Comparison of ENCODE assay signal across 2 cellular contexts in genomic region chr2:191402966-191403565, GRCh38.
TF ChIP-seq lines count a peak whose summit lies in the region.

No MANE protein-coding gene starts in this region.

TF ChIP-seq in A549, 52 proteins besides CTCF, POLR2A, EP300 and RAD21:
- no peak for TF ChIP-seq POLR2AphosphoS2 (conservative IDR thresholded peaks at IDR 0.05; ENCODE audit: low read length)
- TF ChIP-seq E2F6 (IDR thresholded peaks at IDR 0.05; ENCODE audit: borderline replicate concordance, low read depth), result no peak
- TF ChIP-seq NPAS2 (CRISPR knock-in tag; IDR thresholded peaks at IDR 0.05; ENCODE audit: borderline replicate concordance), result no peak
- no peak for TF ChIP-seq KDM5A (IDR thresholded peaks at IDR 0.05)
- no peak for TF ChIP-seq PHF8 (IDR thresholded peaks at IDR 0.05; ENCODE audit: borderline replicate concordance, low read depth)
- TF ChIP-seq HOXA7 (CRISPR knock-in tag; IDR thresholded peaks at IDR 0.05), result no peak
- no peak for TF ChIP-seq TFCP2L1 (CRISPR knock-in tag; IDR thresholded peaks at IDR 0.05)
- TF ChIP-seq PBX3 (IDR thresholded peaks at IDR 0.05), result no peak
- no peak for TF ChIP-seq NR3C1 (IDR thresholded peaks at IDR 0.05)
- TF ChIP-seq ATOH8 (CRISPR knock-in tag; IDR thresholded peaks at IDR 0.05; ENCODE audit: low read depth), result no peak
- no peak for TF ChIP-seq FOSL2 (IDR thresholded peaks at IDR 0.05)
- no peak for TF ChIP-seq FOSL2 (CRISPR knock-in tag; IDR thresholded peaks at IDR 0.05)
- TF ChIP-seq SREBF2 (IDR thresholded peaks at IDR 0.05), result no peak
- TF ChIP-seq ZSCAN20 (CRISPR knock-in tag; IDR thresholded peaks at IDR 0.05), result no peak
- no peak for TF ChIP-seq ZNF302 (CRISPR knock-in tag; IDR thresholded peaks at IDR 0.05)
- TF ChIP-seq ELK1 (IDR thresholded peaks at IDR 0.05; ENCODE audit: low read depth, low read length), result no peak
- TF ChIP-seq RFX5 (IDR thresholded peaks at IDR 0.05), result no peak
- TF ChIP-seq MYC (IDR thresholded peaks at IDR 0.05; ENCODE audit: borderline replicate concordance, low read length), result no peak

TF ChIP-seq in IMR-90, 13 proteins besides CTCF, POLR2A, EP300 and RAD21:
- TF ChIP-seq RFX5 (IDR thresholded peaks at IDR 0.05; ENCODE audit: low read depth, low read length), result no peak
- TF ChIP-seq FOS (IDR thresholded peaks at IDR 0.05; ENCODE audit: low read depth, low read length), result no peak
- no peak for TF ChIP-seq NFE2L2 (IDR thresholded peaks at IDR 0.05; ENCODE audit: low read depth, low read length)
- TF ChIP-seq ELK1 (IDR thresholded peaks at IDR 0.05; ENCODE audit: borderline replicate concordance, low read depth, low read length), result no peak
- no peak for TF ChIP-seq CEBPB (IDR thresholded peaks at IDR 0.05; ENCODE audit: low read depth, low read length)
- TF ChIP-seq MAZ (IDR thresholded peaks at IDR 0.05; ENCODE audit: borderline replicate concordance, low read depth, low read length), result no peak
- TF ChIP-seq USF2 (IDR thresholded peaks at IDR 0.05; ENCODE audit: low read depth, low read length), result no peak
- TF ChIP-seq MXI1 (IDR thresholded peaks at IDR 0.05; ENCODE audit: borderline replicate concordance, low read depth, low read length), result no peak
- TF ChIP-seq RCOR1 (IDR thresholded peaks at IDR 0.05; ENCODE audit: insufficient replicate concordance, low read length), result no peak
- TF ChIP-seq SMC3 (IDR thresholded peaks at IDR 0.05; ENCODE audit: low read depth, low read length), result no peak
- no peak for TF ChIP-seq CHD1 (IDR thresholded peaks at IDR 0.05; ENCODE audit: low read depth, low read length)
- TF ChIP-seq MAFK (IDR thresholded peaks at IDR 0.05; ENCODE audit: low read depth, low read length), result no peak
- no peak for TF ChIP-seq BHLHE40 (IDR thresholded peaks at IDR 0.05; ENCODE audit: low read depth, low read length)
